8 cellular contexts compared by ENCODE assay signal in genomic region chr12:103739546-103739945, GRCh38.
"Had no signal": no experiment of that assay in that cellular context is flagged by ENCODE, and none has a peak within 500 bp of the region (broad histone marks: within the 10 kb centered on the region; RNA-seq: fewer than 3 reads in every experiment).

No MANE protein-coding gene starts in this region.

- H3K9ac ChIP-seq: GM23248 had no signal

- H3K27ac ChIP-seq: GM23248 had no signal

- H3K36me3 ChIP-seq: HAP-1 had no signal

- ATAC-seq: HCT116 had no signal

- H3K4me3 ChIP-seq: GM23248, HAP-1 had no signal

- H2AFZ ChIP-seq: GM23248 had no signal

- H3K9me3 ChIP-seq: HAP-1 had no signal

- H3K4me1 ChIP-seq: HAP-1 had no signal

- FAIRE-seq: HTR-8/SVneo had no signal

- DNase-seq: GM23248, GOT3, H7, IMR-90, KBM-7 had no signal
